Comparison of ENCODE assay signal across 8 cellular contexts in genomic region chr17:55420067-55420775, GRCh38. TPM values are rescaled to one million over a fixed set of nuclear protein-coding genes. Genes with fewer than 3 reads are reported as not detected.
DNase-seq lines count a peak whose midpoint lies in the region; ATAC-seq and TF ChIP-seq lines count a peak whose summit lies in the region.

No MANE protein-coding gene starts in this region.

- H3K27ac ChIP-seq in BLaER1, result peak overlapping the region; percentile 91
- peak overlapping the region; percentile 71 for H3K27ac ChIP-seq in right cardiac atrium (ENCODE audit: low read length)
- peak overlapping the region; percentile 77 to 91 (median 86) for H3K27ac ChIP-seq in spleen

- peak overlapping the region; percentile 90 for H3K4me2 ChIP-seq in BLaER1

- WGBS in right cardiac atrium, result 25% methylated on average over 6 of the region's 6 CpGs
- WGBS in spleen, 5 donors, result 13 to 27% (median 15%) methylated on average over 6 of the region's 6 CpGs

- DNase-seq in KG1 (lab: John Stamatoyannopoulos, UW) (peak; percentile 52), right cardiac atrium (peak in 1 of 3 donors; percentile 35), spleen (no peak), EL (no peak), NCI-H524 (lab: John Stamatoyannopoulos, UW) (no peak)
- peak; percentile 38 to 42 for DNase-seq in activated T-cell treated with anti-CD3 and anti-CD28 coated beads, Interleukin-2, amount 50 U/mL, for 48 hours

- peak overlapping the region; percentile 95 for H3K9ac ChIP-seq in BLaER1

- intact Hi-C loops in right cardiac atrium (cut with DNase I), result no loop called here
- intact Hi-C loops in spleen (cut with DNase I; ENCODE audit: low total_unique reads), result no loop called here

- peaks cover 36% of the 10 kb centered on the region for H4K20me1 ChIP-seq in BLaER1

- H3K9me3 ChIP-seq in BLaER1 (no peaks in the 10 kb centered on the region; the same call in 1 of the 2 replicates), right cardiac atrium (ENCODE audit: control insufficient read depth, low read length) (no peaks in the 10 kb centered on the region), spleen (no peaks in the 10 kb centered on the region)

- H3K36me3 ChIP-seq in BLaER1, result peaks cover 33% of the 10 kb centered on the region
- no peaks in the 10 kb centered on the region for H3K36me3 ChIP-seq in spleen

- no peaks in the 10 kb centered on the region for H3K27me3 ChIP-seq in BLaER1
- H3K27me3 ChIP-seq in right cardiac atrium (ENCODE audit: control insufficient read depth, insufficient read depth), result no peaks in the 10 kb centered on the region
- H3K27me3 ChIP-seq in spleen (replicated peaks in 1 of 7), result peaks cover 0 to 15% (median 0%) of the 10 kb centered on the region in 7 donors

- ATAC-seq in GM19351 (IDR thresholded peaks at IDR 0.05; ENCODE audit: unreplicated experiment) (peak; percentile 41), right cardiac atrium (no peak)

- peaks cover 52% of the 10 kb centered on the region for H3K4me1 ChIP-seq in BLaER1
- peaks cover 5% of the 10 kb centered on the region for H3K4me1 ChIP-seq in right cardiac atrium (ENCODE audit: control insufficient read depth, insufficient read depth, low read length)
- H3K4me1 ChIP-seq in spleen, result peaks cover 9 to 65% (median 39%) of the 10 kb centered on the region in 6 donors

- no peak for TF ChIP-seq CTCF in spleen (IDR thresholded peaks at IDR 0.05 in 8 of 11, conservative IDR thresholded peaks at IDR 0.05 in 3 of 11)

- H3K4me3 ChIP-seq in BLaER1 (peak overlapping the region; percentile 99), right cardiac atrium (ENCODE audit: low read length) (peak overlapping the region; percentile 83), spleen (peak overlapping the region; percentile 70 to 85 (median 83))

- peak in 2 of 3 donors; percentile 51 to 67 for TF ChIP-seq POLR2A in spleen (IDR thresholded peaks at IDR 0.05)

RNA-seq across cellular contexts. Expression of gene MMD, which starts 1.4 kb away (rescaled TPM):
- total RNA-seq in right cardiac atrium (10 to 100 TPM; 10.3 to 19.0 (median 11.5) TPM), spleen (10 to 100 TPM; 25.8 to 47.9 (median 42.7) TPM)
- polyA plus RNA-seq in right cardiac atrium (10.5 TPM), spleen (10 to 100 TPM; 18.6 to 23.6 (median 19.0) TPM)

Comparison
In these comparisons a context has a peak if more than half of its experiments do, and no peak if none do; other contexts are left out.
1. DNase-seq: peak in KG1 (single experiment) and activated T-cell treated with anti-CD3 and anti-CD28 coated beads, Interleukin-2, amount 50 U/mL, for 48 hours (2 of 2); none in spleen (single experiment), EL (single experiment) and NCI-H524 (0 of 2).
2. Peak in every context shown above with its lines, with median percentiles within 50 percentile points of each other: H3K27ac ChIP-seq and H3K4me3 ChIP-seq.